Comparison of ENCODE assay signal across 19 cellular contexts in genomic region chr5:103469288-103470065, GRCh38.
DNase-seq lines count a peak whose midpoint lies in the region; TF ChIP-seq lines count a peak whose summit lies in the region.
"Had no signal": no experiment of that assay in that cellular context is flagged by ENCODE, and none has a peak within 500 bp of the region (broad histone marks: within the 10 kb centered on the region; RNA-seq: fewer than 3 reads in every experiment).

No MANE protein-coding gene starts in this region.

- peak; percentile 50 for DNase-seq in AG10803 (ENCODE audit: low read depth)
- DNase-seq in LHCN-M2 (ENCODE audit: low read depth) = peak; percentile 25
- peak; percentile 22 to 81 for DNase-seq in cardiac fibroblast (ENCODE audit: low read depth in 2 of 2)
- DNase-seq in neuronal stem cell (ENCODE audit: low spot score) = no peak
- DNase-seq in activated naive CD4-positive, alpha-beta T cell (lab: John Stamatoyannopoulos, UW) = no peak
- DNase-seq in NCI-H146 treated with DMSO at 0.1 percent for 48 hours (lab: John Stamatoyannopoulos, UW; ENCODE audit: unreplicated experiment) = no peak
- DNase-seq in NCI-H1092 (lab: John Stamatoyannopoulos, UW) = no peak
- no peak for DNase-seq in GM20000 (ENCODE audit: low spot score)
- DNase-seq: activated B cell treated with CpG ODN at 0.5 μM for 24 hours; activated CD8-positive, alpha-beta T cell treated with anti-CD3 and anti-CD28 coated beads for 36 hours; activated T-cell treated with anti-CD3 and anti-CD28 coated beads, Interleukin-2, amount 50 U/mL, for 1 hour; lower lobe of right lung; NCI-H1105; NCI-H2081; right cardiac atrium; T-helper 9 cell had no signal

- no peak overlapping the region for H2BK12ac ChIP-seq in neuronal stem cell (ENCODE audit: low read length)

- no peaks in the 10 kb centered on the region for H3K79me1 ChIP-seq in neuronal stem cell (ENCODE audit: low read depth, low read length)

- H3K18ac ChIP-seq in neuronal stem cell (ENCODE audit: low read length) = no peak overlapping the region

- no peaks in the 10 kb centered on the region for H3K9me3 ChIP-seq in neuronal stem cell (replicated peaks in 1 of 2; ENCODE audit: control insufficient read depth in 2 of 2, insufficient read depth in 1 of 2, low read depth in 1 of 2, low read length in 2 of 2)
- H3K9me3 ChIP-seq: lower lobe of right lung, vagina had no signal

- no peak overlapping the region for H4K91ac ChIP-seq in neuronal stem cell (ENCODE audit: low read depth, low read length, poor library complexity)

- no peak overlapping the region for H3K4me2 ChIP-seq in neuronal stem cell (ENCODE audit: insufficient read depth, low read length, poor library complexity, severe bottlenecking)
- H3K4me2 ChIP-seq: KMS-11 had no signal

- H3K4me1 ChIP-seq in neuronal stem cell (ENCODE audit: control insufficient read depth in 2 of 2, insufficient read depth in 1 of 2, low read depth in 1 of 2, low read length in 2 of 2) = peaks cover 0 to 5% of the 10 kb centered on the region in 2 donors
- H3K4me1 ChIP-seq: lower lobe of right lung, vagina had no signal

- H3K9ac ChIP-seq in neuronal stem cell (ENCODE audit: low read depth, low read length, poor library complexity) = no peak overlapping the region
- H3K9ac ChIP-seq: KMS-11 had no signal

- no peak overlapping the region for H3K4ac ChIP-seq in neuronal stem cell (ENCODE audit: low read length)

- no CpG with 5 or more reads among the region's 3 CpGs for WGBS in neuronal stem cell (ENCODE audit: extremely low coverage in 2 of 2, insufficient read length in 2 of 2, insufficient replicate concordance in 1 of 2), 2 donors

- no peak overlapping the region for H4K8ac ChIP-seq in neuronal stem cell (ENCODE audit: low read depth, low read length)

- no peak overlapping the region for H3K14ac ChIP-seq in neuronal stem cell (ENCODE audit: low read length)

- no peak overlapping the region for H2BK15ac ChIP-seq in neuronal stem cell (ENCODE audit: low read length)

- H3K36me3 ChIP-seq in neuronal stem cell (replicated peaks in 1 of 2; ENCODE audit: control insufficient read depth in 2 of 2, insufficient read depth in 2 of 2, low read length in 2 of 2) = no peaks in the 10 kb centered on the region
- H3K36me3 ChIP-seq: lower lobe of right lung, vagina had no signal

- H3K4me3 ChIP-seq in AG10803 (ENCODE audit: low read length) (no peak overlapping the region), cardiac fibroblast (replicated peaks in 1 of 2; ENCODE audit: low read depth in 2 of 2, low read length in 2 of 2) (no peak overlapping the region), neuronal stem cell (ENCODE audit: low read length in 2 of 2) (no peak overlapping the region)
- H3K4me3 ChIP-seq: lower lobe of right lung, vagina had no signal

- TF ChIP-seq CTCF in AG10803 (conservative IDR thresholded peaks at IDR 0.05; ENCODE audit: low read length) (no peak), cardiac fibroblast (IDR thresholded peaks at IDR 0.05; ENCODE audit: low read depth, low read length) (no peak), GM20000 (IDR thresholded peaks at IDR 0.05; ENCODE audit: extremely low read depth, missing control alignments) (no peak)

- H2AFZ ChIP-seq in neuronal stem cell (ENCODE audit: low read length) = peak overlapping the region; percentile 9

- H3K27ac ChIP-seq in neuronal stem cell (replicated peaks; ENCODE audit: low read length) = no peak overlapping the region
- H3K27ac ChIP-seq: KMS-11, lower lobe of right lung, RWPE1, vagina had no signal

- no peak overlapping the region for H2BK5ac ChIP-seq in neuronal stem cell (ENCODE audit: low read length)

- H2BK120ac ChIP-seq in neuronal stem cell (ENCODE audit: low read depth, low read length) = no peak overlapping the region

- H2AK5ac ChIP-seq in neuronal stem cell (ENCODE audit: low read depth, low read length) = no peak overlapping the region

- H3K27me3 ChIP-seq in neuronal stem cell (ENCODE audit: control insufficient read depth in 3 of 3, insufficient read depth in 3 of 3, low read depth in 1 of 3, low read length in 3 of 3) = no peaks in the 10 kb centered on the region
- H3K27me3 ChIP-seq: vagina had no signal

- H3K23ac ChIP-seq in neuronal stem cell (ENCODE audit: low read depth, low read length, poor library complexity) = no peak overlapping the region

Comparison
In these comparisons a context has a peak if more than half of its experiments do, and no peak if none do; other contexts are left out.
1. DNase-seq: peak in AG10803 (single experiment), LHCN-M2 (single experiment) and cardiac fibroblast (2 of 2); none in neuronal stem cell (single experiment), activated naive CD4-positive, alpha-beta T cell (0 of 4), NCI-H146 treated with DMSO at 0.1 percent for 48 hours (single experiment), NCI-H1092 (single experiment) and GM20000 (single experiment).